2 cellular contexts compared by ENCODE assay signal in genomic region chr6:56357616-56358373, GRCh38.
A peak's percentile ranks its signal among the peaks of the same experiment; 100 is the strongest.
TF ChIP-seq lines count a peak whose summit lies in the region.

No MANE protein-coding gene starts in this region.

TF ChIP-seq in IMR-90, 13 proteins besides CTCF, POLR2A, EP300 and RAD21:
- TF ChIP-seq MAFK (IDR thresholded peaks at IDR 0.05; ENCODE audit: low read depth, low read length), result peak; percentile 54
- no peak for TF ChIP-seq FOS (IDR thresholded peaks at IDR 0.05; ENCODE audit: low read depth, low read length)
TF ChIP-seq in IMR-90: peak in this region for 1.

TF ChIP-seq in K562, 482 proteins besides CTCF, POLR2A, EP300 and RAD21:
- TF ChIP-seq ZNF316 (IDR thresholded peaks at IDR 0.05) (peak; percentile 33; the same call in 1 of the 2 replicates), USF2 (CRISPR knock-in tag; IDR thresholded peaks at IDR 0.05) (no peak)
TF ChIP-seq in K562: peak in this region for 1.
